In the genomic region with DNA sequence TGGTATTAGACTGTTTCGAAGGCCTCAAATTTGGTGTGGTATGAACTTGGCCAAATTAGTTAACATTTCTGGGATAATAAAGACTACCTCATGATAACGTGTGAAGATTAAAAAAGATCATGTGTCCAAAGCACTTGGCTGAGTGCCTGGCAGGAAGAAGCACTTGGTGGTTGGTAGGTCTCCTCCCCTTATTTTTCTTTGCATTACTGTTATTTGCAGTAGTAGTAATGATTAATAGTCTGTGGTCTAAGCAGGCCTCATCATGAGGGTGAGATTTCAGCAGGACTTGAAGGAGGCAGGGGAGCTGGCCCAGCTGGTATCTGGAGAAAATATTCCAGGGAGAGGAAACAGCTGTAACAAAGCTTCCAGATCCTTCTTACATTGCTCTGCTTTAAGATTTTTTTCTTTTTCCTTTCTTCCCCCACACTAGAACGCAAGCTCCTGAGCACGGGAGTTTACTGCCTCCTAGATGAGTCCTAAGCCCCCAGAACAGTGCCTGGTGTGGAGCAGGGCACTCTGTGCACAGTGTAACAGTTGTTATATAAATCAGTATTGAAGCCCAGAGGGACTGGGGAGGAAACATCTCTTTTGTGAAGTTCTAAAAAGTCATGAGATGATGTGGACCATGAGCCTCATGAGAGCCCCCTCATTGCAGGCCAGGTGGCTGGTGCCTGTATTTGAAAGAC, we compare ENCODE assay signal across 1 cellular context.
TF ChIP-seq lines count a peak whose summit lies in the region.

No MANE protein-coding gene starts in this region.

TF ChIP-seq in IMR-90, 13 proteins besides CTCF, POLR2A, EP300 and RAD21:
- no peak for TF ChIP-seq RCOR1 (IDR thresholded peaks at IDR 0.05; ENCODE audit: insufficient replicate concordance, low read length)
- no peak for TF ChIP-seq NFE2L2 (IDR thresholded peaks at IDR 0.05; ENCODE audit: low read depth, low read length)
- no peak for TF ChIP-seq MAZ (IDR thresholded peaks at IDR 0.05; ENCODE audit: borderline replicate concordance, low read depth, low read length)
- TF ChIP-seq ELK1 (IDR thresholded peaks at IDR 0.05; ENCODE audit: borderline replicate concordance, low read depth, low read length), result no peak
- TF ChIP-seq FOS (IDR thresholded peaks at IDR 0.05; ENCODE audit: low read depth, low read length), result no peak
- no peak for TF ChIP-seq SMC3 (IDR thresholded peaks at IDR 0.05; ENCODE audit: low read depth, low read length)
- TF ChIP-seq RFX5 (IDR thresholded peaks at IDR 0.05; ENCODE audit: low read depth, low read length), result no peak
